ENCODE assay signal across 24 cellular contexts in the genomic region with DNA sequence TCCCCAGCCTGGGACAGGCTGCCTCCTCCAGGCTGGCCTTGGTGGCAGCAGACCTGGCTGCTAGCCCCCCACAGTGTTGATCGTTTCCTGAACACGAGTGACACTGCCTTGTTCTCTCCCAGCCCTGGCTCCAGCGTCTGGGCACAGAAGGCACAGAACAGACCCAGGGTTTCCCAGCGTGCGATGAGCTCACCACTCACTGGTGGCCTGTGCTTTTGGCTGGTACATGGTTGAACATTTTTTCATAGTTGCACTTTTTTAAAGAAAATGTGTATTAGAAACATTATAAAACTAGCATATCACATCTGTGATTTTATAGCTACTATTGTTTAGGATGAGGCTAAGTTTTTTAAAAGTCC. TPM values are rescaled to one million over a fixed set of nuclear protein-coding genes. Genes with fewer than 3 reads are reported as not detected.
DNase-seq lines count a peak whose midpoint lies in the region; ATAC-seq and TF ChIP-seq lines count a peak whose summit lies in the region.
"Had no signal": no experiment of that assay in that cellular context is flagged by ENCODE, and none has a peak within 500 bp of the region (broad histone marks: within the 10 kb centered on the region; RNA-seq: fewer than 3 reads in every experiment).

No MANE protein-coding gene starts in this region.

- H3K4me1 Mint-ChIP-seq in activated CD4-positive, alpha-beta memory T cell treated with anti-CD3 and anti-CD28 coated beads for 36 hours (ENCODE audit: low read depth): no peaks in the 10 kb centered on the region

- ATAC-seq in heart right ventricle: peak in 5 of 8 donors; percentile 4 to 24 (median 14)
- ATAC-seq: HCT116 had no signal

- H3K4me3 Mint-ChIP-seq in activated CD4-positive, alpha-beta memory T cell treated with anti-CD3 and anti-CD28 coated beads for 36 hours: no peak overlapping the region
- H3K4me3 Mint-ChIP-seq: activated naive CD4-positive, alpha-beta T cell treated with anti-CD3 and anti-CD28 coated beads for 36 hours had no signal

- H3K9me3 ChIP-seq in ascending aorta: no peaks in the 10 kb centered on the region
- H3K9me3 ChIP-seq in heart right ventricle: no peaks in the 10 kb centered on the region
- H3K9me3 ChIP-seq in subcutaneous abdominal adipose tissue (ENCODE audit: control insufficient read depth in 5 of 5, low read length in 5 of 5): no peaks in the 10 kb centered on the region
- H3K9me3 ChIP-seq in spleen: no peaks in the 10 kb centered on the region
- H3K9me3 ChIP-seq: SK-N-SH, testis had no signal

- CTCF ChIA-PET in activated CD4-positive, alpha-beta memory T cell treated with anti-CD3 and anti-CD28 coated beads for 36 hours (lab: Charles Lee): no interaction called here

- POLR2A ChIA-PET in activated CD4-positive, alpha-beta memory T cell treated with anti-CD3 and anti-CD28 coated beads for 36 hours (lab: Charles Lee): no interaction called here

- intact Hi-C loops in ascending aorta (cut with DNase I): loop anchor here (1.0 to 10.0 kb wide), 6 partner anchors 61 to 1299 kb away; a partner anchor contains a TSS
- intact Hi-C loops in heart right ventricle (cut with DNase I): loop anchor here in 2 of 10 donors (5.0 to 10.0 kb wide), 2 partner anchors 114 to 169 kb away; no protein-coding TSS in a partner anchor
- intact Hi-C loops in spleen (cut with DNase I; ENCODE audit: low total_unique reads): no loop called here
- intact Hi-C loops in activated CD4-positive, alpha-beta memory T cell treated with anti-CD3 and anti-CD28 coated beads for 36 hours (cut with micrococcal nuclease): no loop called here

- DNase-seq in ascending aorta (ENCODE audit: low spot score in 2 of 2) (peak; percentile 71 to 86), heart right ventricle (no peak), mesenteric fat pad (ENCODE audit: low spot score) (peak; percentile 81), spleen (no peak), GM19238 (ENCODE audit: insufficient read length, low spot score) (no peak)
- DNase-seq in activated CD4-positive, alpha-beta memory T cell treated with anti-CD3 and anti-CD28 coated beads for 36 hours: no peak
- DNase-seq: activated CD4-positive, alpha-beta T cell treated with anti-CD3 and anti-CD28 coated beads, Interleukin-2, amount 50 U/mL, for 48 hours; activated naive CD4-positive, alpha-beta T cell treated with anti-CD3 and anti-CD28 coated beads for 36 hours; activated T-cell treated with anti-CD3 and anti-CD28 coated beads, Interleukin-2, amount 50 U/mL, for 1 hour; central memory CD4-positive, alpha-beta T cell; COR-L47; Karpas-422; NCI-H1048; NCI-H2029 treated with DMSO at 0.1 percent for 48 hours; NCI-H510A; NK-92 treated with Interleukin-12 subunit alpha and Interleukin-12 subunit beta, amount 100 ng/mL, for 24 hours; retina; testis had no signal

- no peaks in the 10 kb centered on the region for H3K36me3 Mint-ChIP-seq in activated CD4-positive, alpha-beta memory T cell treated with anti-CD3 and anti-CD28 coated beads for 36 hours

- H3K4me3 ChIP-seq in ascending aorta (peak overlapping the region in 1 of 2 donors; percentile 30), heart right ventricle (no peak overlapping the region), subcutaneous abdominal adipose tissue (ENCODE audit: low read depth in 1 of 5, low read length in 5 of 5) (no peak overlapping the region), spleen (no peak overlapping the region)
- H3K4me3 ChIP-seq: testis had no signal

- H3K9ac ChIP-seq in subcutaneous abdominal adipose tissue (ENCODE audit: low read length in 5 of 5): no peak overlapping the region
- H3K9ac ChIP-seq: SK-N-SH had no signal

- H3K9me3 Mint-ChIP-seq in activated CD4-positive, alpha-beta memory T cell treated with anti-CD3 and anti-CD28 coated beads for 36 hours: no peaks in the 10 kb centered on the region
- H3K9me3 Mint-ChIP-seq: activated naive CD4-positive, alpha-beta T cell treated with anti-CD3 and anti-CD28 coated beads for 36 hours had no signal

- peak overlapping the region; percentile 88 to 97 for H3K27ac ChIP-seq in ascending aorta
- H3K27ac ChIP-seq in heart right ventricle: peak overlapping the region; percentile 22 to 89 (median 74)
- peak overlapping the region; percentile 66 for H3K27ac ChIP-seq in subcutaneous abdominal adipose tissue (ENCODE audit: low read depth, low read length)
- H3K27ac ChIP-seq in spleen: no peak overlapping the region
- H3K27ac ChIP-seq: testis had no signal

- H3K36me3 ChIP-seq in ascending aorta (no peaks in the 10 kb centered on the region), heart right ventricle (no peaks in the 10 kb centered on the region), subcutaneous abdominal adipose tissue (ENCODE audit: control insufficient read depth in 5 of 5, insufficient read depth in 5 of 5, low read length in 5 of 5) (no peaks in the 10 kb centered on the region), spleen (no peaks in the 10 kb centered on the region)

- H3K4me1 ChIP-seq in ascending aorta (peaks cover 39 to 45% of the 10 kb centered on the region in 2 donors), heart right ventricle (peaks cover 10 to 80% (median 61%) of the 10 kb centered on the region in 9 donors), subcutaneous abdominal adipose tissue (ENCODE audit: control insufficient read depth in 5 of 5, insufficient read depth in 5 of 5, low read length in 5 of 5) (peaks cover 0 to 65% (median 48%) of the 10 kb centered on the region in 5 donors), spleen (peaks cover 0 to 13% (median 1%) of the 10 kb centered on the region in 6 donors)

- TF ChIP-seq POLR2A in spleen (IDR thresholded peaks at IDR 0.05): no peak

- no peak overlapping the region for H3K27ac Mint-ChIP-seq in activated CD4-positive, alpha-beta memory T cell treated with anti-CD3 and anti-CD28 coated beads for 36 hours
- H3K27ac Mint-ChIP-seq: activated naive CD4-positive, alpha-beta T cell treated with anti-CD3 and anti-CD28 coated beads for 36 hours had no signal

- H3K27me3 ChIP-seq in ascending aorta: no peaks in the 10 kb centered on the region
- peaks cover 0 to 3% (median 0%) of the 10 kb centered on the region in 7 donors for H3K27me3 ChIP-seq in heart right ventricle
- peaks cover 0 to 2% (median 0%) of the 10 kb centered on the region in 5 donors for H3K27me3 ChIP-seq in subcutaneous abdominal adipose tissue (ENCODE audit: control insufficient read depth in 5 of 5, insufficient read depth in 4 of 5, low read length in 5 of 5)
- peaks cover 0 to 48% (median 0%) of the 10 kb centered on the region in 7 donors for H3K27me3 ChIP-seq in spleen (replicated peaks in 1 of 7)
- H3K27me3 ChIP-seq: testis had no signal

- TF ChIP-seq CTCF in ascending aorta (IDR thresholded peaks at IDR 0.05): no peak
- TF ChIP-seq CTCF in heart right ventricle (IDR thresholded peaks at IDR 0.05): no peak
- TF ChIP-seq CTCF in spleen (IDR thresholded peaks at IDR 0.05 in 8 of 11, conservative IDR thresholded peaks at IDR 0.05 in 3 of 11): no peak

- H3K27me3 Mint-ChIP-seq in activated CD4-positive, alpha-beta memory T cell treated with anti-CD3 and anti-CD28 coated beads for 36 hours: peaks cover 5% of the 10 kb centered on the region

- 49% methylated on average over 5 of the region's 5 CpGs for WGBS in heart right ventricle, 2 donors
- WGBS in spleen, 5 donors: 66 to 78% (median 74%) methylated on average over 4 to 5 of the region's 5 CpGs

RNA-seq across cellular contexts. Expression of a gene that starts 40.9 kb away (rescaled TPM):
- not detected for total RNA-seq in ascending aorta
- total RNA-seq in heart right ventricle: under 1 TPM in 8 of 10 donors, not detected in 2; 0.36 to 0.94 (median 0.57) TPM
- 1 to 10 TPM in 1 of 2 donors, under 1 TPM in 1; 0.10 to 1.4 TPM for polyA plus RNA-seq in heart right ventricle
- total RNA-seq in mesenteric fat pad: not detected
- under 1 TPM in 1 of 7 donors, not detected in 6; 0.54 TPM for total RNA-seq in spleen
- polyA plus RNA-seq in spleen: under 1 TPM; 0.39 to 0.53 (median 0.42) TPM
- total RNA-seq in activated CD4-positive, alpha-beta memory T cell treated with anti-CD3 and anti-CD28 coated beads for 36 hours: not detected
- total RNA-seq: activated naive CD4-positive, alpha-beta T cell treated with anti-CD3 and anti-CD28 coated beads for 36 hours; Daoy; mononuclear cell had no signal
- polyA plus RNA-seq: SK-N-SH had no signal

RNA-seq across cellular contexts. Expression of a gene that starts 51.7 kb away (rescaled TPM):
- total RNA-seq in ascending aorta: 2.3 TPM
- total RNA-seq in heart right ventricle: 1 to 10 TPM in 8 of 10 donors, under 1 TPM in 2; 0.32 to 4.7 (median 2.2) TPM
- polyA plus RNA-seq in heart right ventricle: 1 to 10 TPM in 1 of 2 donors, under 1 TPM in 1; 0.78 to 1.2 TPM
- total RNA-seq in mesenteric fat pad: 56.4 TPM
- 10 to 100 TPM; 24.1 to 53.2 (median 35.9) TPM for total RNA-seq in spleen
- polyA plus RNA-seq in spleen: 10 to 100 TPM in 2 of 3 donors, 1 to 10 TPM in 1; 5.9 to 16.5 (median 12.4) TPM
- not detected for total RNA-seq in activated CD4-positive, alpha-beta memory T cell treated with anti-CD3 and anti-CD28 coated beads for 36 hours
- total RNA-seq: activated naive CD4-positive, alpha-beta T cell treated with anti-CD3 and anti-CD28 coated beads for 36 hours; Daoy; frontal cortex; mononuclear cell had no signal

Comparison
In these comparisons a context has a peak if more than half of its experiments do, and no peak if none do; other contexts are left out.
1. DNase-seq: peak in ascending aorta (2 of 2) and mesenteric fat pad (single experiment); none in heart right ventricle (0 of 2), spleen (single experiment), activated CD4-positive, alpha-beta memory T cell treated with anti-CD3 and anti-CD28 coated beads for 36 hours (single experiment) and GM19238 (single experiment).
2. H3K27ac ChIP-seq: peak in ascending aorta (2 of 2), heart right ventricle (10 of 10) and subcutaneous abdominal adipose tissue (single experiment); none in spleen (0 of 8).